In genomic region chr19:34397853-34398252, GRCh38 we compare ENCODE assay signal across 10 cellular contexts.
"Had no signal": no experiment of that assay in that cellular context is flagged by ENCODE, and none has a peak within 500 bp of the region (broad histone marks: within the 10 kb centered on the region; RNA-seq: fewer than 3 reads in every experiment).

No MANE protein-coding gene starts in this region.

- DNase-seq: H9, HCEC 1CT, HFFc6, IMR-90, KG1 had no signal

- H3K27ac Mint-ChIP-seq: GM23338, H9, HFFc6 had no signal

- H3K4me3 ChIP-seq: GM23338, K562 had no signal

- H3K4me2 ChIP-seq: GM23338 had no signal

- FAIRE-seq: H1, H54, K562 had no signal

- H3K4me3 Mint-ChIP-seq: GM23338, H9, HFFc6 had no signal

- H3K9me3 Mint-ChIP-seq: GM23338, H9, HFFc6 had no signal

- H3K27ac ChIP-seq: HL-60 had no signal

- ATAC-seq: GM23338, K562 had no signal

- H3K4me1 Mint-ChIP-seq: GM23338, H9 had no signal
